1 cellular context compared by ENCODE assay signal in the genomic region with DNA sequence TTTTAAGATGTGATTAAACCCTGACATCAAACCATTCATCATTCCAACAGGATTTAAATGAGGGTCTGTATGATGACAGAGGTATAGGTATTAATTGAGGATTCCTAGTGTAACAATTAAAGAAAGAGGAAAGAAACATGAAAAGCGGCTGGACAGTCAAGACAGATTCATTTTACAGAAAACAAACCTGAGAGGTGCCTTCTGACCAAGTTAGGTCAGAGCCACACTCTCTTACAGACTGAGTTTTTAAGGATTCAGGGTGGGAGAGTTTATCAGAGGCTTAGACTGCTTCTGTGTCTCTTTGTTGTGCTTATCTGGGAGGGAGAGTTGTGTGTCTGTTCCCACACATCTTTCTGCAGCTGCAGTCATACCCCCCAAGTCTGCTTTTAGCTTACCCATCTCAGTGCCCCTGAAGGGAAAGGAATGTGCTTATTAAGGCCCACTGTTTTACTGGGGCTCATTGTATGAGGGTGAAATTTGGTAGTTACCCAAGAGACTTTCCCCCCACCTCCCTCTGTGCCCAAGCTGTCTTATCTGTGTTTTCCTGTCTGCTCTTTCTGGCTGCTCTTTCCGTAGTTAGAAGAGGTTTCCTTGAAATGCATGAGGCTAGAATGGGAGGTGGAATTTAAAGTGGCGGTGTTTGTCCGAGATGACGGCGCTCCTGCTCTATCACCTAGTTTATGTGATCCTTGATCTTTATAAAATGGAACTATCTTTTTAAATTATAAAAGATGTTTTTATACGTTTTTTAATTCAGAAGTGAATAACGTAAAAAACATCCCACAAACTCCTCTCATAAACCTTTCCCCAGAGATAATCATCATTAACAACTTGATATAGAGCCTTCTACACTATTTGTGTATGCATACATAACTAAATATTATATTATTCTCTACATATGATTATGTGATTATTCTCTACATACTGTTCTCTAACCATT.
TF ChIP-seq lines count a peak whose summit lies in the region.

No MANE protein-coding gene starts in this region.

TF ChIP-seq in H1, 55 proteins besides CTCF, POLR2A, EP300 and RAD21:
- TF ChIP-seq TAF7 (optimal IDR thresholded peaks at IDR 0.05; ENCODE audit: borderline replicate concordance, low read depth, low read length) (no peak), BCL11A (IDR thresholded peaks at IDR 0.05; ENCODE audit: low read depth in 2 of 2, low read length in 2 of 2) (no peak), POU5F1 (IDR thresholded peaks at IDR 0.05; ENCODE audit: low read depth, low read length) (no peak), CHD7 (IDR thresholded peaks at IDR 0.05; ENCODE audit: insufficient replicate concordance, low read length) (no peak), KDM4A (IDR thresholded peaks at IDR 0.05; ENCODE audit: low read depth, low read length, severe bottlenecking) (no peak), TEAD4 (IDR thresholded peaks at IDR 0.05; ENCODE audit: low read depth, low read length) (no peak), SRF (IDR thresholded peaks at IDR 0.05; ENCODE audit: low read depth, low read length) (no peak), YY1 (IDR thresholded peaks at IDR 0.05; ENCODE audit: low read depth, low read length) (no peak), HDAC6 (IDR thresholded peaks at IDR 0.05; ENCODE audit: low read depth, low read length) (no peak), ATF2 (IDR thresholded peaks at IDR 0.05; ENCODE audit: low read length) (no peak), JUND (IDR thresholded peaks at IDR 0.05; ENCODE audit: low read length) (no peak), CHD1 (IDR thresholded peaks at IDR 0.05; ENCODE audit: low read depth, low read length) (no peak), PHF8 (conservative IDR thresholded peaks at IDR 0.05; ENCODE audit: low read depth, low read length) (no peak), FOSL1 (IDR thresholded peaks at IDR 0.05; ENCODE audit: insufficient read depth, low read depth, low read length) (no peak), BACH1 (IDR thresholded peaks at IDR 0.05; ENCODE audit: low read length) (no peak), ASH2L (IDR thresholded peaks at IDR 0.05; ENCODE audit: low read length) (no peak), JUN (IDR thresholded peaks at IDR 0.05; ENCODE audit: low read depth, low read length) (no peak), GTF2F1 (IDR thresholded peaks at IDR 0.05; ENCODE audit: borderline replicate concordance, low read depth, low read length) (no peak), SP1 (IDR thresholded peaks at IDR 0.05; ENCODE audit: low read depth, low read length) (no peak)
TF ChIP-seq in H1: peak in this region for 0.
